In the genomic region with DNA sequence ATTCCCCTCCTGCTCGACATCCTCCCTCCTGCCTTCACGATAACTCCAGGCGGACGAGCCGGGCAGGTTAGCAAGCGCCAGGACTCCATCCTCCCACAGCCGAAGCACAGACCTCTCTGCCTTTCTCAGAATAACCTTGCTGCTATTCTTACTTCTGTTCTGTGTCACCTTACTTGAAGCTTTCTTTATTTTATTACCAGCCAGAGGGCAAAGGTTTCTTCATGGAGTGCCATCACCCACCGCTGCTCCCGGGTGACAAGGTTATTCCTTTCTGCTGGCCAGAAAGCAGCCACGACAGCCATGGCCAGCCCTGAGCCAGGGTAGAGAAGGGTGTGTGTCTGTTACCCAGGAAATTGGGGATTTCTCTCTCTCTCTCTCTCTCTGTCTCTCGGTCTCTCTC, we compare ENCODE assay signal across 23 cellular contexts.
DNase-seq lines count a peak whose midpoint lies in the region; ATAC-seq, FAIRE-seq and TF ChIP-seq lines count a peak whose summit lies in the region.
"Had no signal": no experiment of that assay in that cellular context is flagged by ENCODE, and none has a peak within 500 bp of the region (broad histone marks: within the 10 kb centered on the region; RNA-seq: fewer than 3 reads in every experiment).

No MANE protein-coding gene starts in this region.

- no peaks in the 10 kb centered on the region for H3K27me3 ChIP-seq in GM23338 (ENCODE audit: insufficient read depth)
- H3K27me3 ChIP-seq in small intestine (ENCODE audit: control insufficient read depth in 2 of 2, insufficient read depth in 2 of 2, low read length in 2 of 2), result no peaks in the 10 kb centered on the region

- H3K36me3 ChIP-seq in GM23338 (ENCODE audit: insufficient read depth) (no peaks in the 10 kb centered on the region), small intestine (ENCODE audit: control insufficient read depth in 2 of 2, insufficient read depth in 2 of 2, low read length in 2 of 2) (no peaks in the 10 kb centered on the region)

- no peaks in the 10 kb centered on the region for H4K20me1 ChIP-seq in GM23338 (replicated peaks; ENCODE audit: insufficient read depth)

- 0 out of 2 replicates have a peak, but pooled peaks cover 3% of the 10 kb centered on the region for H3K9me2 ChIP-seq in GM23338 (ENCODE audit: insufficient read depth)
- H3K9me2 ChIP-seq: SK-N-SH had no signal

- peak overlapping the region; percentile 59; the same call in 1 of the 2 replicates for H2AFZ ChIP-seq in GM23338
- H2AFZ ChIP-seq: GM23248 had no signal

- no peaks in the 10 kb centered on the region for H3K79me2 ChIP-seq in GM23338 (replicated peaks; ENCODE audit: insufficient read depth)

- no peaks in the 10 kb centered on the region for H3K4me1 ChIP-seq in GM23338 (ENCODE audit: insufficient read depth)
- H3K4me1 ChIP-seq in small intestine (ENCODE audit: control insufficient read depth in 2 of 2, insufficient read depth in 1 of 2, low read depth in 1 of 2, low read length in 1 of 2), result no peaks in the 10 kb centered on the region

- no peak for ATAC-seq in GM23338
- ATAC-seq in GM18502 (IDR thresholded peaks at IDR 0.05; ENCODE audit: poor library complexity, unreplicated experiment), result no peak
- ATAC-seq: GM12878, PC-3 had no signal

- no peak overlapping the region for H3K27ac Mint-ChIP-seq in GM23338
- peak overlapping the region; percentile 1 for H3K27ac Mint-ChIP-seq in dendritic cell treated with granulocyte-macrophage colony-stimulating factor and Interleukin-4, amounts not matched to agents 40 ng/mL and 50 ng/mL, for 4 days
- H3K27ac Mint-ChIP-seq: CD4-positive, alpha-beta T cell had no signal

- H3K4me3 ChIP-seq in GM23338 (no peak overlapping the region), small intestine (ENCODE audit: low read depth in 1 of 2, low read length in 2 of 2) (no peak overlapping the region)
- H3K4me3 ChIP-seq: GM12878, GM23248 had no signal

- 28 to 68% (median 57%) methylated on average over 11 of the region's 11 CpGs for WGBS in small intestine, 3 donors

- intact Hi-C loops in dendritic cell treated with granulocyte-macrophage colony-stimulating factor and Interleukin-4, amounts not matched to agents 40 ng/mL and 50 ng/mL, for 4 days (cut with micrococcal nuclease), result no loop called here

- H3K4me1 Mint-ChIP-seq in GM23338, result peaks cover 14% of the 10 kb centered on the region
- H3K4me1 Mint-ChIP-seq in dendritic cell treated with granulocyte-macrophage colony-stimulating factor and Interleukin-4, amounts not matched to agents 40 ng/mL and 50 ng/mL, for 4 days (ENCODE audit: low read depth), result peaks cover 45% of the 10 kb centered on the region

- no peaks in the 10 kb centered on the region for H3F3A ChIP-seq in GM23338 (replicated peaks; ENCODE audit: low read depth)

- H3K27me3 Mint-ChIP-seq in GM23338 (ENCODE audit: insufficient read depth, low read depth, poor library complexity), result peaks cover 2% of the 10 kb centered on the region
- no peaks in the 10 kb centered on the region for H3K27me3 Mint-ChIP-seq in dendritic cell treated with granulocyte-macrophage colony-stimulating factor and Interleukin-4, amounts not matched to agents 40 ng/mL and 50 ng/mL, for 4 days
- H3K27me3 Mint-ChIP-seq: CD4-positive, alpha-beta T cell had no signal

- no peaks in the 10 kb centered on the region for H3K9me3 Mint-ChIP-seq in GM23338
- no peaks in the 10 kb centered on the region for H3K9me3 Mint-ChIP-seq in dendritic cell treated with granulocyte-macrophage colony-stimulating factor and Interleukin-4, amounts not matched to agents 40 ng/mL and 50 ng/mL, for 4 days
- H3K9me3 Mint-ChIP-seq: CD4-positive, alpha-beta T cell had no signal

- H3K27ac ChIP-seq in GM23338 (ENCODE audit: low read depth) (no peak overlapping the region), small intestine (ENCODE audit: low read depth in 1 of 2, low read length in 1 of 2) (no peak overlapping the region)
- H3K27ac ChIP-seq: GM23248 had no signal

- DNase-seq in GM23338 (ENCODE audit: low spot score) (no peak), mesenteric fat pad (ENCODE audit: low spot score) (peak; percentile 60), small intestine (peak; percentile 19), HK-2 (ENCODE audit: unreplicated experiment) (no peak), SK-N-DZ (ENCODE audit: low spot score) (no peak)
- DNase-seq: CD4-positive, alpha-beta T cell; COR-L47; DND-41; GM23248; HCEC 1CT; Karpas-422; MV-4-11; NCI-H1105 treated with DMSO at 0.1 percent for 48 hours; NCI-H2081; NCI-H446 treated with DMSO at 0.1 percent for 48 hours; NCI-H526 treated with DMSO at 0.1 percent for 48 hours; PC-3; RPMI8226; SHP77 treated with DMSO at 0.1 percent for 48 hours; SK-N-SH had no signal

- FAIRE-seq in small intestine (lab: Jason Lieb, UNC), result no peak
- FAIRE-seq: GM12878 had no signal

- no peak for TF ChIP-seq CTCF in GM23338 (conservative IDR thresholded peaks at IDR 0.05; ENCODE audit: low read depth in 2 of 2)

- no peaks in the 10 kb centered on the region for H3K9me3 ChIP-seq in small intestine (ENCODE audit: control insufficient read depth, low read depth)
- H3K9me3 ChIP-seq: SK-N-SH had no signal

- H3K4me3 Mint-ChIP-seq in GM23338, result no peak overlapping the region
- H3K4me3 Mint-ChIP-seq in dendritic cell treated with granulocyte-macrophage colony-stimulating factor and Interleukin-4, amounts not matched to agents 40 ng/mL and 50 ng/mL, for 4 days, result no peak overlapping the region
- H3K4me3 Mint-ChIP-seq: CD4-positive, alpha-beta T cell had no signal

- peaks cover 2% of the 10 kb centered on the region; the same call in 1 of the 3 replicates for H3K36me3 Mint-ChIP-seq in GM23338 (ENCODE audit: low read depth)
- no peaks in the 10 kb centered on the region for H3K36me3 Mint-ChIP-seq in dendritic cell treated with granulocyte-macrophage colony-stimulating factor and Interleukin-4, amounts not matched to agents 40 ng/mL and 50 ng/mL, for 4 days (ENCODE audit: low read depth)

- no peak overlapping the region for H3K4me2 ChIP-seq in GM23338
- H3K4me2 ChIP-seq: SK-N-SH had no signal

TF ChIP-seq in GM23338, 12 proteins besides CTCF, POLR2A, EP300 and RAD21 (continues in another document):
- TF ChIP-seq, protein P1, sequence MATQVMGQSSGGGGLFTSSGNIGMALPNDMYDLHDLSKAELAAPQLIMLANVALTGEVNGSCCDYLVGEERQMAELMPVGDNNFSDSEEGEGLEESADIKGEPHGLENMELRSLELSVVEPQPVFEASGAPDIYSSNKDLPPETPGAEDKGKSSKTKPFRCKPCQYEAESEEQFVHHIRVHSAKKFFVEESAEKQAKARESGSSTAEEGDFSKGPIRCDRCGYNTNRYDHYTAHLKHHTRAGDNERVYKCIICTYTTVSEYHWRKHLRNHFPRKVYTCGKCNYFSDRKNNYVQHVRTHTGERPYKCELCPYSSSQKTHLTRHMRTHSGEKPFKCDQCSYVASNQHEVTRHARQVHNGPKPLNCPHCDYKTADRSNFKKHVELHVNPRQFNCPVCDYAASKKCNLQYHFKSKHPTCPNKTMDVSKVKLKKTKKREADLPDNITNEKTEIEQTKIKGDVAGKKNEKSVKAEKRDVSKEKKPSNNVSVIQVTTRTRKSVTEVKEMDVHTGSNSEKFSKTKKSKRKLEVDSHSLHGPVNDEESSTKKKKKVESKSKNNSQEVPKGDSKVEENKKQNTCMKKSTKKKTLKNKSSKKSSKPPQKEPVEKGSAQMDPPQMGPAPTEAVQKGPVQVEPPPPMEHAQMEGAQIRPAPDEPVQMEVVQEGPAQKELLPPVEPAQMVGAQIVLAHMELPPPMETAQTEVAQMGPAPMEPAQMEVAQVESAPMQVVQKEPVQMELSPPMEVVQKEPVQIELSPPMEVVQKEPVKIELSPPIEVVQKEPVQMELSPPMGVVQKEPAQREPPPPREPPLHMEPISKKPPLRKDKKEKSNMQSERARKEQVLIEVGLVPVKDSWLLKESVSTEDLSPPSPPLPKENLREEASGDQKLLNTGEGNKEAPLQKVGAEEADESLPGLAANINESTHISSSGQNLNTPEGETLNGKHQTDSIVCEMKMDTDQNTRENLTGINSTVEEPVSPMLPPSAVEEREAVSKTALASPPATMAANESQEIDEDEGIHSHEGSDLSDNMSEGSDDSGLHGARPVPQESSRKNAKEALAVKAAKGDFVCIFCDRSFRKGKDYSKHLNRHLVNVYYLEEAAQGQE (IDR thresholded peaks at IDR 0.05; ENCODE audit: unreplicated experiment), result no peak
- TF ChIP-seq ZNF114 (CRISPR knock-in tag; IDR thresholded peaks at IDR 0.05) (no peak), CREB1 (CRISPR knock-in tag; IDR thresholded peaks at IDR 0.05; ENCODE audit: low read depth) (no peak), NANOG (IDR thresholded peaks at IDR 0.05; ENCODE audit: borderline replicate concordance) (no peak), EZH2phosphoT487 (IDR thresholded peaks at IDR 0.05; ENCODE audit: unreplicated experiment) (no peak), EZH2 (IDR thresholded peaks at IDR 0.05; ENCODE audit: low read depth, unreplicated experiment) (no peak)

Comparison
In these comparisons a context has a peak if more than half of its experiments do, and no peak if none do; other contexts are left out.
1. DNase-seq: peak in mesenteric fat pad (single experiment) and small intestine (single experiment); none in GM23338 (single experiment), HK-2 (single experiment) and SK-N-DZ (single experiment).